In the genomic region with DNA sequence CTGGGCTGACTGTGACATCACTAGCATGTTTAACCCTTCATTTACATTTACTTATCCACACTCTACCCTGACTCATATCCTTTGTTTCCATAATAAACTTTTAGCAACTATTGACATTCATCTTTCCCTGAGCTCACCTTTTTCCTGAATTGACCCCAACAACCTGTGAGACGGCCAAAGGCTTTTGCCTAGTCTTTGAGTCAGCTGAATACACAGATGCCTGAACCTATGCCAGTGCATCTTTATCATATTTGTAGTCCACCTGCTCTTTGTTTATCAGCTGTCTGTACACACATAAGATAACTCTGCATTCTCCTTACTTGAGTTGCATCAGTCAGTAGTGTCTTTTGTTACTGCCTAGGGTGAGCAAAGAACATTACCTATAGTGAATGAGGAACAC, we compare ENCODE assay signal across 27 cellular contexts.
"Had no signal": no experiment of that assay in that cellular context is flagged by ENCODE, and none has a peak within 500 bp of the region (broad histone marks: within the 10 kb centered on the region; RNA-seq: fewer than 3 reads in every experiment).

No MANE protein-coding gene starts in this region.

- H3K9me3 ChIP-seq: breast epithelium, gastrocnemius medialis, mucosa of descending colon, neutrophil, pancreas, prostate gland, uterus had no signal

- H3K27me3 ChIP-seq: breast epithelium, gastrocnemius medialis, neutrophil, pancreas, uterus had no signal

- DNase-seq: activated B cell treated with CpG ODN at 0.5 μM for 24 hours; activated CD4-positive, alpha-beta T cell treated with anti-CD3 and anti-CD28 coated beads, Interleukin-2, amount 50 U/mL, for 1 hour; activated naive CD4-positive, alpha-beta T cell; activated T-cell treated with anti-CD3 and anti-CD28 coated beads for 4 hours; activated T-cell treated with anti-CD3 and anti-CD28 coated beads, Interleukin-2, amount 50 U/mL, for 72 hours; dermis blood vessel endothelial cell; effector CD4-positive, alpha-beta T cell; gastrocnemius medialis; glutamatergic neuron; islet precursor cell; left cardiac atrium; left ventricle myocardium superior; mucosa of descending colon; pancreas; retina; stimulated activated CD4-positive, alpha-beta T cell treated with anti-CD3 and anti-CD28 coated beads, Interleukin-12 subunit alpha, Interleukin-12 subunit beta, amount 100 ng/mL, for 4 hours; stimulated activated CD4-positive, alpha-beta T cell treated with anti-CD3 and anti-CD28 coated beads, Interleukin-4, amount 100 ng/mL, for 1 hour; stimulated activated naive CD8-positive, alpha-beta T cell treated with anti-CD3 and anti-CD28 coated beads, Interleukin-15, Interleukin-2, amounts not matched to agents 100 U/mL and 50 U/mL, for 24 hours; substantia nigra; uterus had no signal

- H3K4me3 ChIP-seq: breast epithelium, gastrocnemius medialis, mucosa of descending colon, pancreas, prostate gland, skin epidermis, uterus had no signal

- ATAC-seq: activated naive CD4-positive, alpha-beta T cell treated with anti-CD3 and anti-CD28 coated beads, Interleukin-2, amount 50 U/mL, for 72 hours; activated T-cell treated with anti-CD3 and anti-CD28 coated beads, Interleukin-2, amount 50 U/mL, for 72 hours; gastrocnemius medialis; mucosa of descending colon; natural killer cell treated with Interleukin-12 subunit alpha and Interleukin-12 subunit beta and Interleukin-15 and Interleukin-18, amount 100 ng/mL, for 72 hours; pancreas; sciatic nerve; stimulated activated naive CD8-positive, alpha-beta T cell treated with anti-CD3 and anti-CD28 coated beads, Interleukin-15, Interleukin-2, amounts not matched to agents 100 U/mL and 50 U/mL, for 24 hours had no signal

- H3K4me1 ChIP-seq: breast epithelium, pancreas, prostate gland, uterus had no signal

- H3K27ac ChIP-seq: breast epithelium, gastrocnemius medialis, neutrophil, pancreas, prostate gland, uterus had no signal

- H3K36me3 ChIP-seq: breast epithelium, gastrocnemius medialis, neutrophil, pancreas, prostate gland, uterus had no signal
